In genomic region chr2:125656190-125656589, GRCh38 we compare ENCODE assay signal across 17 cellular contexts.
DNase-seq lines count a peak whose midpoint lies in the region; ATAC-seq and TF ChIP-seq lines count a peak whose summit lies in the region.
"Had no signal": no experiment of that assay in that cellular context is flagged by ENCODE, and none has a peak within 500 bp of the region (broad histone marks: within the 10 kb centered on the region; RNA-seq: fewer than 3 reads in every experiment).

No MANE protein-coding gene starts in this region.

- H4K20me1 ChIP-seq in Loucy (ENCODE audit: insufficient read depth, low read length, poor library complexity, severe bottlenecking) = no peaks in the 10 kb centered on the region
- H4K20me1 ChIP-seq: BLaER1 had no signal

- H3K27me3 Mint-ChIP-seq in naive thymus-derived CD8-positive, alpha-beta T cell = peaks cover 0 to 7% (median 1%) of the 10 kb centered on the region in 5 donors

- no peaks in the 10 kb centered on the region for H3F3A ChIP-seq in Loucy (ENCODE audit: low read depth)

- H3K36me3 ChIP-seq in BE2C = no peaks in the 10 kb centered on the region
- no peaks in the 10 kb centered on the region for H3K36me3 ChIP-seq in Loucy (ENCODE audit: insufficient read depth, low read length)
- H3K36me3 ChIP-seq: BLaER1 had no signal

- in situ Hi-C loops in SK-MEL-5 (cut with HindIII; ENCODE audit: low pct_unique_long_range_greater_than_20kb, low sequenced_read_pairs) = no loop called here

- no peak overlapping the region for H3K4me2 ChIP-seq in Loucy (ENCODE audit: low read depth, low read length, poor library complexity, severe bottlenecking)
- H3K4me2 ChIP-seq: BLaER1 had no signal

- no peak overlapping the region for H2AFZ ChIP-seq in Loucy (ENCODE audit: low read length)

- H3K9ac ChIP-seq in Loucy (ENCODE audit: low read depth, low read length, poor library complexity, severe bottlenecking) = no peak overlapping the region
- H3K9ac ChIP-seq: BLaER1 had no signal

- H3K79me2 ChIP-seq in Loucy (ENCODE audit: insufficient read depth, low read length) = no peaks in the 10 kb centered on the region

- no peak overlapping the region for H3K27ac Mint-ChIP-seq in naive thymus-derived CD8-positive, alpha-beta T cell
- H3K27ac Mint-ChIP-seq: HFFc6 had no signal

- no peak for DNase-seq in BE2C
- DNase-seq in SK-MEL-5 (ENCODE audit: low read depth, low spot score) = peak; percentile 25
- DNase-seq in activated CD4-positive, alpha-beta T cell treated with anti-CD3 and anti-CD28 coated beads, Interleukin-2, amount 50 U/mL, for 1 hour = no peak
- no peak for DNase-seq in naive thymus-derived CD8-positive, alpha-beta T cell
- no peak for DNase-seq in DMS153 (lab: John Stamatoyannopoulos, UW)
- no peak for DNase-seq in stimulated activated naive CD4-positive, alpha-beta T cell treated with Interleukin-2 at 50 U/mL for 16 hours (lab: John Stamatoyannopoulos, UW)
- DNase-seq: DMS79, GOT3, HFFc6, KBM-7, NCI-H2029, NCI-H69, SIG-M5, T-helper 9 cell had no signal

- H3K4me3 Mint-ChIP-seq in naive thymus-derived CD8-positive, alpha-beta T cell = no peak overlapping the region
- H3K4me3 Mint-ChIP-seq: HFFc6 had no signal

- H3K9me2 ChIP-seq in Loucy (replicated peaks; ENCODE audit: low read depth, low read length) = no peaks in the 10 kb centered on the region

- 0 out of 2 replicates have a peak overlapping the region, but pooled peaks have one; percentile 22 for H3K27ac ChIP-seq in 22Rv1
- H3K27ac ChIP-seq: BLaER1 had no signal

- TF ChIP-seq CTCF in 22Rv1 (IDR thresholded peaks at IDR 0.05) = peak; percentile 17; the same call in 1 of the 2 replicates
- TF ChIP-seq CTCF in BE2C (IDR thresholded peaks at IDR 0.05; ENCODE audit: low read depth, low read length) = peak; percentile 14; the same call in 1 of the 2 replicates
- TF ChIP-seq CTCF in Loucy (conservative IDR thresholded peaks at IDR 0.05; ENCODE audit: low read length) = peak; percentile 25

- H3K4me1 ChIP-seq in BE2C (no peaks in the 10 kb centered on the region), Loucy (ENCODE audit: insufficient read depth, low read length, poor library complexity, severe bottlenecking) (no peaks in the 10 kb centered on the region)
- H3K4me1 ChIP-seq: BLaER1 had no signal

- POLR2A ChIA-PET in naive thymus-derived CD8-positive, alpha-beta T cell (lab: Charles Lee) = no interaction called here

- no peaks in the 10 kb centered on the region for H3K4me1 Mint-ChIP-seq in naive thymus-derived CD8-positive, alpha-beta T cell

- H3K36me3 Mint-ChIP-seq in naive thymus-derived CD8-positive, alpha-beta T cell = peaks cover 0 to 4% (median 0%) of the 10 kb centered on the region in 3 donors

- no peaks in the 10 kb centered on the region for H3K27me3 ChIP-seq in BE2C
- H3K27me3 ChIP-seq in Loucy (ENCODE audit: insufficient read depth, low read length, poor library complexity, severe bottlenecking) = no peaks in the 10 kb centered on the region
- H3K27me3 ChIP-seq: BLaER1 had no signal

- H3K9me3 Mint-ChIP-seq in naive thymus-derived CD8-positive, alpha-beta T cell = peaks cover 0 to 25% (median 4%) of the 10 kb centered on the region in 9 donors

- ATAC-seq in naive thymus-derived CD8-positive, alpha-beta T cell = no peak

- H3K9me3 ChIP-seq in BE2C (no peaks in the 10 kb centered on the region), Loucy (ENCODE audit: insufficient read depth, low read depth, low read length) (no peaks in the 10 kb centered on the region)
- H3K9me3 ChIP-seq: BLaER1 had no signal

- no peak overlapping the region for H3K4me3 ChIP-seq in BE2C (ENCODE audit: low read depth, low read length)
- H3K4me3 ChIP-seq in Loucy (ENCODE audit: low read length, poor library complexity, severe bottlenecking) = no peak overlapping the region
- H3K4me3 ChIP-seq: BLaER1 had no signal
